In the genomic region with DNA sequence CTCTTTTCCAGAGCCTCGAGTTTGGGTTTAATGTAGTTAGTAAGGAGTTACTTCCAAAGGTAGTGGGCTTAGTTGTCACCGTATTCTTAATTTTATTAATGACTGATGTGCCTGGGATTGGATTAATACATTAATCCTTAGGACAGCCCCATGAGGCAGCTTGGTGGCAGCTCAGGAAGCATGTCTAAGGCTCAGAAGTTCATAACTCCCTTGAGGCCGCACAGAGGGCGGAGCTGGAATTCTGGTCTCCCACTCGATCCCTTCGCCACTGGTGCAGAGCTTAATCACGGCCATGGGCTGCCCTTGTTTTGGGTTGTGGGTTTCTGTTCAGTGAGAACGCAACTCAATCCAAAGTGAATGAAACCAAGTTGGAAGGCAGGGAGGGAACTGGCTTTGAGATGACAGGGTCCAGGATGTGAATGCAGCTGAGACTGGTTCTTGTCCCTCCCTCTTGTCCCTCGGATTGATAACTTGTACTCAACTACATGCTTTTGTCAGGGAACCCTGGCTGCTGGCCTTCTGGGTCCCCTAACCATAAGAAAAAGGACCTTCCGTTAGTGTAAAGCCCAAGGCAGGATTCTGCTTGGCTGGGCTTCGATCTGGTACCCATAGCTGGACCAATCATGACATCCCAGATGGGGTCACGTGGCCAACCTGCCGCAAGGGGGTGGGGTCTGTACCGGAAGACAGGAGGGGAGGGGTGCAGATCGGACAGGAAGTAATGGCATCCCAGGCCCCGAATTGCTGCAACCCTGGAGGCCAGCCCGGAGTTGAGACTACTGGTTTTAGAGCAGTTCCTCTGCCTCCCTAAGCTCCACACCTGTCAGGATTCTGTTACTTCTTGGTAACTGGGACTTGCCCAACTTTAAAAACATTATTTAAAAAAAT, we compare ENCODE assay signal across 1 cellular context.
TF ChIP-seq lines count a peak whose summit lies in the region.

No MANE protein-coding gene starts in this region.

TF ChIP-seq in GM23338, 12 proteins besides CTCF, POLR2A, EP300 and RAD21:
- no peak for TF ChIP-seq ZNF462 (CRISPR knock-in tag; IDR thresholded peaks at IDR 0.05)
- TF ChIP-seq STAT1 (IDR thresholded peaks at IDR 0.05; ENCODE audit: unreplicated experiment): no peak
- TF ChIP-seq JUNB (IDR thresholded peaks at IDR 0.05; ENCODE audit: unreplicated experiment): no peak
- TF ChIP-seq REST (IDR thresholded peaks at IDR 0.05; ENCODE audit: unreplicated experiment): no peak
- no peak for TF ChIP-seq EZH2phosphoT487 (IDR thresholded peaks at IDR 0.05; ENCODE audit: unreplicated experiment)
- no peak for TF ChIP-seq ETS1 (IDR thresholded peaks at IDR 0.05)
- TF ChIP-seq NANOG (IDR thresholded peaks at IDR 0.05; ENCODE audit: borderline replicate concordance): no peak
- TF ChIP-seq ZNF114 (CRISPR knock-in tag; IDR thresholded peaks at IDR 0.05): no peak
- TF ChIP-seq ZNF331 (CRISPR knock-in tag; IDR thresholded peaks at IDR 0.05; ENCODE audit: low read depth): no peak
- no peak for TF ChIP-seq CREB1 (CRISPR knock-in tag; IDR thresholded peaks at IDR 0.05; ENCODE audit: low read depth)
- no peak for TF ChIP-seq POLR2AphosphoS5 (IDR thresholded peaks at IDR 0.05; ENCODE audit: low read depth)
- no peak for TF ChIP-seq EZH2 (IDR thresholded peaks at IDR 0.05; ENCODE audit: low read depth, unreplicated experiment)
